19 cellular contexts compared by ENCODE assay signal in genomic region chr12:1839464-1839863, GRCh38. TPM values are rescaled to one million over a fixed set of nuclear protein-coding genes. Genes with fewer than 3 reads are reported as not detected.
A peak's percentile ranks its signal among the peaks of the same experiment; 100 is the strongest.
DNase-seq lines count a peak whose midpoint lies in the region; ATAC-seq, FAIRE-seq and TF ChIP-seq lines count a peak whose summit lies in the region.
"Had no signal": no experiment of that assay in that cellular context is flagged by ENCODE, and none has a peak within 500 bp of the region (broad histone marks: within the 10 kb centered on the region; RNA-seq: fewer than 3 reads in every experiment).

No MANE protein-coding gene starts in this region.

- H3K4me3 ChIP-seq in HepG2 (replicated peaks in 1 of 3; ENCODE audit: insufficient read depth in 1 of 3, low read depth in 2 of 3, low read length in 3 of 3) (no peak overlapping the region), stomach (no peak overlapping the region), mucosa of descending colon (no peak overlapping the region)
- H3K4me3 ChIP-seq: K562, PC-9 had no signal

- H3K4me2 ChIP-seq in HepG2 (ENCODE audit: low read depth, low read length) = peak overlapping the region; percentile 34
- H3K4me2 ChIP-seq: PC-9 had no signal

- peaks cover 0 to 12% (median 0%) of the 10 kb centered on the region in 5 experiments for H3K9me3 Mint-ChIP-seq in brain
- H3K9me3 Mint-ChIP-seq: CD4-positive, alpha-beta T cell had no signal

- no TSS peak for BruUV-seq in HepG2 (replicated peaks; lab: Mats Ljungman, UMichigan)

- no peak overlapping the region for H3K9ac ChIP-seq in HepG2 (ENCODE audit: insufficient read depth, low read depth, low read length)

- H3K36me3 ChIP-seq in HepG2 (replicated peaks in 1 of 2; ENCODE audit: control insufficient read depth in 1 of 2, insufficient read depth in 2 of 2, low read length in 2 of 2) (no peaks in the 10 kb centered on the region), stomach (no peaks in the 10 kb centered on the region), mucosa of descending colon (ENCODE audit: low read depth) (no peaks in the 10 kb centered on the region)

- peaks cover 61% of the 10 kb centered on the region for H3K4me1 ChIP-seq in HepG2 (ENCODE audit: insufficient read depth, low read length)
- no peaks in the 10 kb centered on the region for H3K4me1 ChIP-seq in stomach
- no peaks in the 10 kb centered on the region for H3K4me1 ChIP-seq in mucosa of descending colon (ENCODE audit: low read depth)

- DNase-seq in GM13976 (ENCODE audit: low spot score) (peak; percentile 18), HepG2 (ENCODE audit: low spot score) (no peak), retina (peak; percentile 3), midbrain (lab: John Stamatoyannopoulos, UW) (no peak), NCI-H1105 treated with DMSO at 0.1 percent for 48 hours (lab: John Stamatoyannopoulos, UW) (no peak), stomach (no peak), mucosa of descending colon (no peak)
- DNase-seq: CD4-positive, alpha-beta T cell; NCI-H1694; NCI-H446 treated with DMSO at 0.1 percent for 48 hours; NCI-H748 treated with DMSO at 0.1 percent for 48 hours had no signal

- intact Hi-C loops in HepG2 (cut with micrococcal nuclease; ENCODE audit: unreplicated experiment) (no loop called here), stomach (cut with DNase I; ENCODE audit: low total_unique reads) (no loop called here), mucosa of descending colon (cut with DNase I, micrococcal nuclease) (no loop called here)

- H3K27me3 ChIP-seq in HepG2 (ENCODE audit: control insufficient read depth in 1 of 2, insufficient read depth in 2 of 2, low read length in 2 of 2) (peaks cover 6 to 19% of the 10 kb centered on the region in 2 experiments), stomach (peaks cover 0 to 43% (median 23%) of the 10 kb centered on the region in 3 donors)

- ATAC-seq in HepG2 (no peak), mucosa of descending colon (no peak)
- ATAC-seq: K562 had no signal

- H3K27ac Mint-ChIP-seq in brain = peak overlapping the region; percentile 76 to 98 (median 92)
- H3K27ac Mint-ChIP-seq: CD4-positive, alpha-beta T cell had no signal

- no peaks in the 10 kb centered on the region for H3K36me3 Mint-ChIP-seq in brain

- H3K27ac ChIP-seq in HepG2 (ENCODE audit: extremely low read length, insufficient read depth, low read length) (no peak overlapping the region), stomach (no peak overlapping the region)
- H3K27ac ChIP-seq: PC-9 had no signal

- no peaks in the 10 kb centered on the region for H3K9me3 ChIP-seq in HepG2 (ENCODE audit: low read length)
- H3K9me3 ChIP-seq in stomach = no peaks in the 10 kb centered on the region
- H3K9me3 ChIP-seq in mucosa of descending colon = no peaks in the 10 kb centered on the region

- H4K20me1 ChIP-seq in HepG2 (ENCODE audit: insufficient read depth, low read length) = no peaks in the 10 kb centered on the region

- WGBS in HepG2 (ENCODE audit: low lambda C conversion rate) = 92% methylated on average over 10 of the region's 10 CpGs
- 86 to 92% (median 88%) methylated on average over 7 to 10 of the region's 10 CpGs for WGBS in stomach, 5 donors

- TF ChIP-seq RAD21 in HepG2 (CRISPR knock-in tag; IDR thresholded peaks at IDR 0.05) = no peak

- H3K4me1 Mint-ChIP-seq in brain = peaks cover 86% of the 10 kb centered on the region

- FAIRE-seq in HepG2 (lab: Jason Lieb, UNC) = no peak
- FAIRE-seq: A204.1, D721Med, G401.6, GM12891, K562 had no signal

- in situ Hi-C loops in GM13976 (cut with MboI; ENCODE audit: low sequenced_read_pairs, unreplicated experiment) = no loop called here
- in situ Hi-C loops in HepG2 (cut with HindIII; ENCODE audit: extremely low pct_ligation_motif_present, low pct_unique_long_range_greater_than_20kb) = no loop called here

- H2AFZ ChIP-seq in HepG2 (ENCODE audit: low read length) = no peak overlapping the region
- H2AFZ ChIP-seq: PC-9 had no signal

- no peaks in the 10 kb centered on the region for H3K27me3 Mint-ChIP-seq in brain

- CTCF ChIA-PET in HepG2 (lab: Yijun Ruan, JAX; ENCODE audit: low intra/inter-chr PET ratio, low total read pairs) = no interaction called here

- no peak overlapping the region for H3K4me3 Mint-ChIP-seq in brain
- H3K4me3 Mint-ChIP-seq: CD4-positive, alpha-beta T cell had no signal

- no peak for TF ChIP-seq POLR2A in HepG2 (IDR thresholded peaks at IDR 0.05; ENCODE audit: insufficient read depth in 1 of 2, low read depth in 2 of 2, low read length in 2 of 2)
- no peak for TF ChIP-seq POLR2A in stomach (IDR thresholded peaks at IDR 0.05)

- no peaks in the 10 kb centered on the region for H3K79me2 ChIP-seq in HepG2 (ENCODE audit: insufficient read depth, low read length)

- POLR2A ChIA-PET in HepG2 (lab: Yijun Ruan, JAX) = interaction anchor here (1.0 kb wide), 1 partner anchor 18 kb away, joined by 3 read pairs; no protein-coding TSS in a partner anchor

- TF ChIP-seq EP300 in HepG2 (IDR thresholded peaks at IDR 0.05; ENCODE audit: low read depth in 2 of 2, low read length in 2 of 2) (no peak), HepG2 (CRISPR knock-in tag; IDR thresholded peaks at IDR 0.05; ENCODE audit: borderline replicate concordance) (no peak), stomach (IDR thresholded peaks at IDR 0.05) (no peak)

- no peak for TF ChIP-seq CTCF in GM13976 (IDR thresholded peaks at IDR 0.05; ENCODE audit: borderline replicate concordance, control extremely low read depth, extremely low read depth, insufficient read depth, missing control alignments)
- no peak for TF ChIP-seq CTCF in brain (conservative IDR thresholded peaks at IDR 0.05)
- no peak for TF ChIP-seq CTCF in HepG2 (CRISPR knock-in tag; IDR thresholded peaks at IDR 0.05)
- no peak for TF ChIP-seq CTCF in stomach (IDR thresholded peaks at IDR 0.05)
- TF ChIP-seq CTCF in mucosa of descending colon (IDR thresholded peaks at IDR 0.05) = no peak

RNA-seq across cellular contexts. Expression of gene LRTM2, which starts 19.1 kb away (rescaled TPM):
- polyA plus RNA-seq in brain (ENCODE audit: insufficient read depth, low read depth, low replicate concordance) (7.7 TPM), HepG2 (2011; rRNA removed) (0.09 and 0.17 TPM in 2 replicates), stomach (under 1 TPM in 1 of 3 donors, not detected in 2; 0.03 TPM)
- total RNA-seq in HepG2 (2016; rRNA removed; fragmentation: Illumina TruSeq; extraction: Trizol) (not detected in 2 replicates), stomach (not detected), mucosa of descending colon (not detected)
- not detected in 2 replicates for total RNA-seq in HepG2 (2016; cell fraction: cytosol; rRNA removed; fragmentation: Illumina TruSeq; extraction: Trizol; ENCODE audit: low read depth)
- total RNA-seq in HepG2 (2016; cell fraction: insoluble cytoplasmic fraction; rRNA removed; fragmentation: Illumina TruSeq; extraction: Trizol) = not detected in 2 replicates
- total RNA-seq in HepG2 (2016; cell fraction: membrane; rRNA removed; fragmentation: Illumina TruSeq; extraction: Trizol) = not detected in 2 replicates
- not detected in 2 replicates for total RNA-seq in HepG2 (2016; cell fraction: nucleus; rRNA removed; fragmentation: Illumina TruSeq; extraction: Trizol)
- 0.09 TPM in 2 replicates for polyA plus RNA-seq in HepG2 (2011; cell fraction: cytosol; rRNA removed)
- 0.39 and 0.76 TPM in 2 replicates for polyA plus RNA-seq in HepG2 (2011; cell fraction: nucleus; rRNA removed)
- polyA plus RNA-seq in HepG2 (2012) = 0.16 and 0.17 TPM in 2 replicates
- not detected in 2 replicates for polyA plus RNA-seq in HepG2 (2016; cell fraction: cytosol; fragmentation: Illumina TruSeq; extraction: Trizol; ENCODE audit: low read depth)
- not detected in 2 replicates for polyA plus RNA-seq in HepG2 (2016; cell fraction: insoluble cytoplasmic fraction; fragmentation: Illumina TruSeq; extraction: Trizol; ENCODE audit: low read depth)
- polyA plus RNA-seq in HepG2 (2016; cell fraction: membrane; fragmentation: Illumina TruSeq; extraction: Trizol; ENCODE audit: low read depth) = not detected in 2 replicates
- not detected in 2 replicates for polyA plus RNA-seq in HepG2 (2016; cell fraction: nucleus; fragmentation: Illumina TruSeq; extraction: Trizol; ENCODE audit: insufficient read depth, low read depth)
- 0.40 TPM in 1 of 2 replicates, not detected in the other for polyA minus RNA-seq in HepG2 (2011; rRNA and poly(A)+ RNA removed; ENCODE audit: low replicate concordance)
- not detected in 2 replicates for polyA minus RNA-seq in HepG2 (2011; cell fraction: cytosol; rRNA and poly(A)+ RNA removed)
- polyA minus RNA-seq in HepG2 (2011; cell fraction: nucleus; rRNA and poly(A)+ RNA removed) = not detected in 2 replicates
- total RNA-seq: HT1080, K562, PC-9 had no signal

Comparison
In these comparisons a context has a peak if more than half of its experiments do, and no peak if none do; other contexts are left out.
1. DNase-seq: peak in GM13976 (single experiment) and retina (single experiment); none in HepG2 (single experiment), midbrain (single experiment), NCI-H1105 treated with DMSO at 0.1 percent for 48 hours (single experiment), stomach (single experiment) and mucosa of descending colon (0 of 3).